ENCODE assay signal across 16 cellular contexts in genomic region chr10:6224781-6225180, GRCh38. TPM values are rescaled to one million over a fixed set of nuclear protein-coding genes. Genes with fewer than 3 reads are reported as not detected.
DNase-seq lines count a peak whose midpoint lies in the region; ATAC-seq and TF ChIP-seq lines count a peak whose summit lies in the region.
"Had no signal": no experiment of that assay in that cellular context is flagged by ENCODE, and none has a peak within 500 bp of the region (broad histone marks: within the 10 kb centered on the region; RNA-seq: fewer than 3 reads in every experiment).

No MANE protein-coding gene starts in this region.

- H3K27ac ChIP-seq in left ventricle myocardium inferior (replicated peaks): no peak overlapping the region
- no peak overlapping the region for H3K27ac ChIP-seq in neural progenitor cell
- H3K27ac ChIP-seq in colonic mucosa: no peak overlapping the region

- peaks cover 15% of the 10 kb centered on the region for H3K4me1 ChIP-seq in left ventricle myocardium inferior
- H3K4me1 ChIP-seq in neural progenitor cell: peaks cover 5% of the 10 kb centered on the region
- no peaks in the 10 kb centered on the region for H3K4me1 ChIP-seq in colonic mucosa

- H3K36me3 ChIP-seq in left ventricle myocardium inferior (peaks cover 100% of the 10 kb centered on the region), neural progenitor cell (peaks cover 4% of the 10 kb centered on the region), colonic mucosa (peaks cover 31% of the 10 kb centered on the region)

- ATAC-seq in left ventricle myocardium superior: no peak
- ATAC-seq in activated T-helper 17 cell treated with anti-CD3 and anti-CD28 coated beads, Interleukin-2, amount 50 U/mL, for 72 hours (replicated peaks): no peak

- H2AFZ ChIP-seq in neural progenitor cell (replicated peaks): no peak overlapping the region

- no peak overlapping the region for H3K4me3 Mint-ChIP-seq in activated T-helper 17 cell treated with anti-CD3 and anti-CD28 coated beads, Interleukin-2, amount 50 U/mL, for 72 hours
- H3K4me3 Mint-ChIP-seq in neural progenitor cell: peak overlapping the region; percentile 19

- intact Hi-C loops in left ventricle myocardium superior (cut with micrococcal nuclease) (no loop called here), left ventricle myocardium inferior (cut with micrococcal nuclease) (no loop called here), colonic mucosa (cut with DNase I) (no loop called here)

- H3K4me3 ChIP-seq in left ventricle myocardium inferior (no peak overlapping the region), neural progenitor cell (no peak overlapping the region), colonic mucosa (no peak overlapping the region)

- peaks cover under 1% of the 10 kb centered on the region for H3F3A ChIP-seq in neural progenitor cell (ENCODE audit: low read depth)

- DNase-seq in left ventricle myocardium superior: peak; percentile 14
- DNase-seq in left ventricle myocardium inferior: no peak
- DNase-seq in neural progenitor cell (ENCODE audit: low spot score): no peak
- no peak for DNase-seq in NCI-H1092 (lab: John Stamatoyannopoulos, UW)
- no peak for DNase-seq in NCI-H2227 (lab: John Stamatoyannopoulos, UW; ENCODE audit: unreplicated experiment)
- no peak for DNase-seq in colonic mucosa
- DNase-seq: ACHN, C1 segment of cervical spinal cord, DMS79 treated with DMSO at 0.1 percent for 48 hours, MM.1S, NCI-H1092 treated with DMSO at 0.1 percent for 48 hours, NCI-H2081, NCI-H510A, NCI-H774, Right ventricle myocardium superior had no signal

- peaks cover 100% of the 10 kb centered on the region for H3K36me3 Mint-ChIP-seq in activated T-helper 17 cell treated with anti-CD3 and anti-CD28 coated beads, Interleukin-2, amount 50 U/mL, for 72 hours (ENCODE audit: low read depth)
- peaks cover 45% of the 10 kb centered on the region for H3K36me3 Mint-ChIP-seq in neural progenitor cell

- H3K4me1 Mint-ChIP-seq in activated T-helper 17 cell treated with anti-CD3 and anti-CD28 coated beads, Interleukin-2, amount 50 U/mL, for 72 hours: peaks cover 10% of the 10 kb centered on the region
- peaks cover 10% of the 10 kb centered on the region for H3K4me1 Mint-ChIP-seq in neural progenitor cell

- H3K9me3 ChIP-seq in left ventricle myocardium inferior (replicated peaks): no peaks in the 10 kb centered on the region
- H3K9me3 ChIP-seq in neural progenitor cell (ENCODE audit: low read depth): no peaks in the 10 kb centered on the region
- H3K9me3 ChIP-seq in colonic mucosa: no peaks in the 10 kb centered on the region

- no peak overlapping the region for H3K4me2 ChIP-seq in neural progenitor cell

- H3K9ac ChIP-seq in neural progenitor cell (no peak overlapping the region), colonic mucosa (ENCODE audit: low read depth in 2 of 2, low read length in 2 of 2) (no peak overlapping the region)

- H3K9me3 Mint-ChIP-seq in activated T-helper 17 cell treated with anti-CD3 and anti-CD28 coated beads, Interleukin-2, amount 50 U/mL, for 72 hours: no peaks in the 10 kb centered on the region
- no peaks in the 10 kb centered on the region for H3K9me3 Mint-ChIP-seq in neural progenitor cell

- H3K27me3 ChIP-seq in left ventricle myocardium inferior (ENCODE audit: low read depth) (no peaks in the 10 kb centered on the region), neural progenitor cell (no peaks in the 10 kb centered on the region), colonic mucosa (no peaks in the 10 kb centered on the region)

- peak overlapping the region; percentile 59 for H3K27ac Mint-ChIP-seq in activated T-helper 17 cell treated with anti-CD3 and anti-CD28 coated beads, Interleukin-2, amount 50 U/mL, for 72 hours
- no peak overlapping the region for H3K27ac Mint-ChIP-seq in neural progenitor cell

- peaks cover 97% of the 10 kb centered on the region for H4K20me1 ChIP-seq in neural progenitor cell (ENCODE audit: low read depth)

- TF ChIP-seq CTCF in left ventricle myocardium inferior (IDR thresholded peaks at IDR 0.05; ENCODE audit: borderline replicate concordance) (no peak), neural progenitor cell (IDR thresholded peaks at IDR 0.05) (no peak), colonic mucosa (IDR thresholded peaks at IDR 0.05) (no peak)

- no peaks in the 10 kb centered on the region for H3K27me3 Mint-ChIP-seq in activated T-helper 17 cell treated with anti-CD3 and anti-CD28 coated beads, Interleukin-2, amount 50 U/mL, for 72 hours
- peaks cover 4% of the 10 kb centered on the region for H3K27me3 Mint-ChIP-seq in neural progenitor cell (ENCODE audit: insufficient read depth, low read depth)

- H3K79me2 ChIP-seq in neural progenitor cell (ENCODE audit: low read depth): no peaks in the 10 kb centered on the region

RNA-seq across cellular contexts. Expression of gene PFKFB3, which starts 22.0 kb away (rescaled TPM):
- 30.8 TPM for total RNA-seq in left ventricle myocardium superior
- total RNA-seq in left ventricle myocardium inferior: 14.1 TPM
- 100 to 1,000 TPM; 157 to 310 TPM for total RNA-seq in activated T-helper 17 cell treated with anti-CD3 and anti-CD28 coated beads, Interleukin-2, amount 50 U/mL, for 72 hours
- 28.8 and 52.2 TPM in 2 replicates for total RNA-seq in neural progenitor cell (ENCODE audit: low replicate concordance)
- total RNA-seq in colonic mucosa: 10 to 100 TPM; 23.4 to 70.7 TPM
